17 cellular contexts compared by ENCODE assay signal in the genomic region with DNA sequence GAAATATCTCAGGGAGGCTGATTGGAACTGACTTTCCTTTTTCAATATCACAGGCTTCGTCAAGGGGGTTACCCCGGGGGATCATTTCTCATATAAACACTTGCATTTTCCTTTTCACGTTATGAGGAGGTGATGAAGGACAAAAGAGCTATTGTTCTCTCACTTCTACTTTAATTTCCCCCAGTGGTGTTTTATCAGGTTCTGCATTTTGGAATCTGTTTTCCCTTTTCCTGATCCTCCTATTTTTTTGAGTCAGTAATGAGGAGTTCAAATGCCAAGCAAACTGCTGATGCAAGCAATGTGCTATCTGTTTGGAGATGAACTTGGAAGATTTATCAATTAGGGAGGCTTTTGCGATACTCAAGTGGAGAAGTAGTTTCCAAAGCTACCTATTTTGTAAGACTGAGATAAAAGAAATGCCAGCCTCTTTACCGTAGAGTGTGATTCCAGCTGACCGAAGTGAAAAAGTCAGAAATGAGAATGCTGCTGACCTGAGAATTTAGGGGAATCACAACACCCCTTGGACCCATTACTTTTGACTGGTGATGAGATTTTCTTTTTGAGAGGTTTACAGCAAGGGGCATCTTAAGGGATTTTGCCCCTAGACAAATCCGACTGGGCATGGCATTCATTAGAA.
A peak's percentile ranks its signal among the peaks of the same experiment; 100 is the strongest.
DNase-seq lines count a peak whose midpoint lies in the region; ATAC-seq, FAIRE-seq and TF ChIP-seq lines count a peak whose summit lies in the region.
"Had no signal": no experiment of that assay in that cellular context is flagged by ENCODE, and none has a peak within 500 bp of the region (broad histone marks: within the 10 kb centered on the region; RNA-seq: fewer than 3 reads in every experiment).

No MANE protein-coding gene starts in this region.

- peak overlapping the region; percentile 4 for H3K4me3 Mint-ChIP-seq in activated CD8-positive, alpha-beta memory T cell treated with anti-CD3 and anti-CD28 coated beads, Interleukin-2, amount 10 ng/mL, durations not matched to agents 7 days and 5 days
- H3K4me3 Mint-ChIP-seq in activated CD8-positive, alpha-beta T cell treated with anti-CD3 and anti-CD28 coated beads for 36 hours, result no peak overlapping the region
- H3K4me3 Mint-ChIP-seq in astrocyte (ENCODE audit: unreplicated experiment) (no peak overlapping the region), Caco-2 (ENCODE audit: unreplicated experiment) (no peak overlapping the region)

- H3K9ac ChIP-seq in astrocyte (ENCODE audit: low read length), result no peak overlapping the region

- H3K4me3 ChIP-seq in astrocyte (ENCODE audit: insufficient read depth, low read depth, low read length) (no peak overlapping the region), Caco-2 (ENCODE audit: low read depth, low read length) (no peak overlapping the region)

- H3K9me3 Mint-ChIP-seq in activated CD8-positive, alpha-beta memory T cell treated with anti-CD3 and anti-CD28 coated beads, Interleukin-2, amount 10 ng/mL, durations not matched to agents 7 days and 5 days (ENCODE audit: low read depth), result no peaks in the 10 kb centered on the region
- H3K9me3 Mint-ChIP-seq in activated CD8-positive, alpha-beta T cell treated with anti-CD3 and anti-CD28 coated beads for 36 hours, result peaks cover 4% of the 10 kb centered on the region
- H3K9me3 Mint-ChIP-seq in astrocyte (ENCODE audit: unreplicated experiment), result no peaks in the 10 kb centered on the region
- H3K9me3 Mint-ChIP-seq in Caco-2 (ENCODE audit: unreplicated experiment), result no peaks in the 10 kb centered on the region

- H3K36me3 Mint-ChIP-seq in activated CD8-positive, alpha-beta memory T cell treated with anti-CD3 and anti-CD28 coated beads, Interleukin-2, amount 10 ng/mL, durations not matched to agents 7 days and 5 days, result peaks cover 9% of the 10 kb centered on the region
- peaks cover 12% of the 10 kb centered on the region for H3K36me3 Mint-ChIP-seq in activated CD8-positive, alpha-beta T cell treated with anti-CD3 and anti-CD28 coated beads for 36 hours (ENCODE audit: low read depth)
- H3K36me3 Mint-ChIP-seq in astrocyte (ENCODE audit: low read depth, unreplicated experiment) (no peaks in the 10 kb centered on the region), Caco-2 (ENCODE audit: insufficient read depth, unreplicated experiment) (no peaks in the 10 kb centered on the region)

- H3K27ac Mint-ChIP-seq in activated CD8-positive, alpha-beta memory T cell treated with anti-CD3 and anti-CD28 coated beads, Interleukin-2, amount 10 ng/mL, durations not matched to agents 7 days and 5 days, result no peak overlapping the region
- peak overlapping the region; percentile 88 for H3K27ac Mint-ChIP-seq in activated CD8-positive, alpha-beta T cell treated with anti-CD3 and anti-CD28 coated beads for 36 hours
- H3K27ac Mint-ChIP-seq in astrocyte (ENCODE audit: unreplicated experiment) (no peak overlapping the region), Caco-2 (ENCODE audit: unreplicated experiment) (no peak overlapping the region)

- ATAC-seq in activated CD8-positive, alpha-beta memory T cell treated with anti-CD3 and anti-CD28 coated beads, Interleukin-2, amount 10 ng/mL, durations not matched to agents 7 days and 5 days, result no peak
- ATAC-seq in activated CD8-positive, alpha-beta T cell treated with anti-CD3 and anti-CD28 coated beads for 36 hours, result no peak

- H2AFZ ChIP-seq in astrocyte (ENCODE audit: low read depth, low read length), result no peak overlapping the region

- BruUV-seq in Caco-2 (replicated peaks; lab: Mats Ljungman, UMichigan), result no TSS peak

- H3K9me3 ChIP-seq in astrocyte (ENCODE audit: insufficient read depth, low read depth, low read length), result no peaks in the 10 kb centered on the region
- no peaks in the 10 kb centered on the region for H3K9me3 ChIP-seq in Caco-2

- H3K4me1 ChIP-seq in astrocyte (ENCODE audit: insufficient read depth, low read length) (no peaks in the 10 kb centered on the region), Caco-2 (no peaks in the 10 kb centered on the region)

- intact Hi-C loops in activated CD8-positive, alpha-beta T cell treated with anti-CD3 and anti-CD28 coated beads for 36 hours (cut with micrococcal nuclease), result loop anchor here (5.0 kb wide), 1 partner anchor 44 kb away; no protein-coding TSS in a partner anchor
- intact Hi-C loops in Caco-2 (cut with micrococcal nuclease; ENCODE audit: unreplicated experiment), result no loop called here

- no peaks in the 10 kb centered on the region for H3K27me3 Mint-ChIP-seq in activated CD8-positive, alpha-beta memory T cell treated with anti-CD3 and anti-CD28 coated beads, Interleukin-2, amount 10 ng/mL, durations not matched to agents 7 days and 5 days
- no peaks in the 10 kb centered on the region for H3K27me3 Mint-ChIP-seq in activated CD8-positive, alpha-beta T cell treated with anti-CD3 and anti-CD28 coated beads for 36 hours
- H3K27me3 Mint-ChIP-seq in astrocyte (ENCODE audit: low read depth, unreplicated experiment) (no peaks in the 10 kb centered on the region), Caco-2 (ENCODE audit: insufficient read depth, unreplicated experiment) (peaks cover 8% of the 10 kb centered on the region)

- no peak overlapping the region for H3K4me2 ChIP-seq in astrocyte (ENCODE audit: low read length)

- no peak for TF ChIP-seq CTCF in activated CD8-positive, alpha-beta T cell treated with anti-CD3 and anti-CD28 coated beads for 36 hours (IDR thresholded peaks at IDR 0.05)
- TF ChIP-seq CTCF in astrocyte (IDR thresholded peaks at IDR 0.05; ENCODE audit: insufficient read depth, low read depth, low read length) (no peak), Caco-2 (IDR thresholded peaks at IDR 0.05; ENCODE audit: insufficient read depth in 1 of 2, low read depth in 1 of 2, low read length in 1 of 2, severe bottlenecking in 1 of 2, unreplicated experiment in 1 of 2) (no peak)

- H4K20me1 ChIP-seq in astrocyte (ENCODE audit: insufficient read depth, low read length), result no peaks in the 10 kb centered on the region

- H3K4me1 Mint-ChIP-seq in activated CD8-positive, alpha-beta memory T cell treated with anti-CD3 and anti-CD28 coated beads, Interleukin-2, amount 10 ng/mL, durations not matched to agents 7 days and 5 days, result peaks cover 56% of the 10 kb centered on the region
- H3K4me1 Mint-ChIP-seq in activated CD8-positive, alpha-beta T cell treated with anti-CD3 and anti-CD28 coated beads for 36 hours (ENCODE audit: low read depth), result peaks cover 53% of the 10 kb centered on the region
- H3K4me1 Mint-ChIP-seq in astrocyte (ENCODE audit: low read depth, unreplicated experiment), result no peaks in the 10 kb centered on the region
- H3K4me1 Mint-ChIP-seq in Caco-2 (ENCODE audit: low read depth, unreplicated experiment), result no peaks in the 10 kb centered on the region

- FAIRE-seq in astrocyte (lab: Jason Lieb, UNC), result peak; percentile 23
- FAIRE-seq: GM19239 had no signal

- no peak overlapping the region for H3K27ac ChIP-seq in astrocyte (ENCODE audit: low read depth, low read length)
- H3K27ac ChIP-seq: C4-2B had no signal

- CTCF ChIA-PET in activated CD8-positive, alpha-beta memory T cell treated with anti-CD3 and anti-CD28 coated beads, Interleukin-2, amount 10 ng/mL, durations not matched to agents 7 days and 5 days (lab: Charles Lee), result interaction anchor here (1.4 to 1.7 kb wide), 3 partner anchors 11 to 49 kb away, joined by 3 to 4 read pairs (median 4); no protein-coding TSS in a partner anchor
- CTCF ChIA-PET in activated CD8-positive, alpha-beta T cell treated with anti-CD3 and anti-CD28 coated beads for 36 hours (lab: Charles Lee), result interaction anchor here (0.8 to 1.2 kb wide), 5 partner anchors 15 to 46 kb away, joined by 3 to 5 read pairs (median 3); no protein-coding TSS in a partner anchor
- CTCF ChIA-PET in Caco-2 (lab: Charles Lee), result no interaction called here

- H3K27me3 ChIP-seq in astrocyte (ENCODE audit: insufficient read depth, low read length) (no peaks in the 10 kb centered on the region), Caco-2 (replicated peaks; ENCODE audit: control insufficient read depth, insufficient read depth, low read length) (no peaks in the 10 kb centered on the region; the same call in 1 of the 2 replicates)

- DNase-seq in activated CD8-positive, alpha-beta memory T cell treated with anti-CD3 and anti-CD28 coated beads, Interleukin-2, amount 10 ng/mL, durations not matched to agents 7 days and 5 days, result no peak
- no peak for DNase-seq in activated CD8-positive, alpha-beta memory T cell treated with anti-CD3 and anti-CD28 coated beads, Interleukin-2, amount 50 U/mL, for 48 hours
- DNase-seq in COLO829 (ENCODE audit: low spot score), result peak; percentile 5
- no peak for DNase-seq in activated CD8-positive, alpha-beta T cell treated with anti-CD3 and anti-CD28 coated beads for 36 hours
- no peak for DNase-seq in astrocyte (ENCODE audit: low read depth)
- no peak for DNase-seq in stimulated activated CD4-positive, alpha-beta T cell treated with anti-CD3 and anti-CD28 coated beads, Interleukin-2, amount 100 ng/mL, for 48 hours
- no peak for DNase-seq in Caco-2
- DNase-seq: EL, H7, Karpas-422, MM.1S, NCI-H1105, NCI-H1694, NCI-H2227 treated with DMSO at 0.1 percent for 48 hours, NCI-H524 had no signal

- H3K79me2 ChIP-seq in astrocyte (ENCODE audit: insufficient read depth, low read length), result no peaks in the 10 kb centered on the region

- H3K36me3 ChIP-seq in astrocyte (ENCODE audit: insufficient read depth, low read length), result no peaks in the 10 kb centered on the region
- H3K36me3 ChIP-seq in Caco-2 (ENCODE audit: control insufficient read depth, insufficient read depth, low read length), result no peaks in the 10 kb centered on the region

- POLR2A ChIA-PET in activated CD8-positive, alpha-beta T cell treated with anti-CD3 and anti-CD28 coated beads for 36 hours (lab: Charles Lee), result interaction anchor here (1.0 to 1.2 kb wide), 4 partner anchors 32 to 466 kb away, joined by 3 to 4 read pairs (median 3); no protein-coding TSS in a partner anchor
- POLR2A ChIA-PET in Caco-2 (lab: Charles Lee), result no interaction called here
